ENCODE assay signal across 21 cellular contexts in genomic region chr10:7374795-7375194, GRCh38.
"Had no signal": no experiment of that assay in that cellular context is flagged by ENCODE, and none has a peak within 500 bp of the region (broad histone marks: within the 10 kb centered on the region; RNA-seq: fewer than 3 reads in every experiment).

No MANE protein-coding gene starts in this region.

- ATAC-seq: activated CD8-positive, alpha-beta T cell treated with anti-CD3 and anti-CD28 coated beads, Interleukin-2, amount 10 ng/mL, durations not matched to agents 7 days and 5 days; activated T-helper 17 cell treated with anti-CD3 and anti-CD28 coated beads, Interleukin-2, amount 50 U/mL, for 72 hours; stimulated activated naive B cell treated with anti-CD40 and anti-IgM and Interleukin-4, amounts not matched to agents 10 μg/mL and 1 μg/mL and 100 μg/mL, for 72 hours had no signal

- H3K27ac Mint-ChIP-seq: activated CD8-positive, alpha-beta T cell treated with anti-CD3 and anti-CD28 coated beads, Interleukin-2, amount 10 ng/mL, durations not matched to agents 7 days and 5 days; activated naive CD8-positive, alpha-beta T cell treated with anti-CD3 and anti-CD28 coated beads for 36 hours; activated T-cell treated with anti-CD3 and anti-CD28 coated beads, Interleukin-2, amount 50 U/mL, for 24 hours; activated T-helper 17 cell treated with anti-CD3 and anti-CD28 coated beads, Interleukin-2, amount 50 U/mL, for 72 hours; endodermal cell; stimulated activated naive B cell treated with anti-CD40 and anti-IgM and Interleukin-4, amounts not matched to agents 10 μg/mL and 1 μg/mL and 100 μg/mL, for 72 hours had no signal

- H3K27me3 Mint-ChIP-seq: activated naive CD8-positive, alpha-beta T cell treated with anti-CD3 and anti-CD28 coated beads for 36 hours; activated T-cell treated with anti-CD3 and anti-CD28 coated beads, Interleukin-2, amount 50 U/mL, for 24 hours; activated T-helper 17 cell treated with anti-CD3 and anti-CD28 coated beads, Interleukin-2, amount 50 U/mL, for 72 hours; stimulated activated naive B cell treated with anti-CD40 and anti-IgM and Interleukin-4, amounts not matched to agents 10 μg/mL and 1 μg/mL and 100 μg/mL, for 72 hours had no signal

- H3K4me1 ChIP-seq: colonic mucosa, sigmoid colon, testis, uterus had no signal

- H3K4me3 Mint-ChIP-seq: activated CD8-positive, alpha-beta T cell treated with anti-CD3 and anti-CD28 coated beads, Interleukin-2, amount 10 ng/mL, durations not matched to agents 7 days and 5 days; activated naive CD8-positive, alpha-beta T cell treated with anti-CD3 and anti-CD28 coated beads for 36 hours; activated T-cell treated with anti-CD3 and anti-CD28 coated beads, Interleukin-2, amount 50 U/mL, for 24 hours; activated T-helper 17 cell treated with anti-CD3 and anti-CD28 coated beads, Interleukin-2, amount 50 U/mL, for 72 hours; endodermal cell; neural crest cell; stimulated activated naive B cell treated with anti-CD40 and anti-IgM and Interleukin-4, amounts not matched to agents 10 μg/mL and 1 μg/mL and 100 μg/mL, for 72 hours had no signal

- DNase-seq: activated CD4-positive, alpha-beta T cell treated with anti-CD3 and anti-CD28 coated beads for 1 hour; activated CD4-positive, alpha-beta T cell treated with anti-CD3 and anti-CD28 coated beads, Interleukin-2, amount 50 U/mL, for 1 hour; activated CD8-positive, alpha-beta T cell treated with anti-CD3 and anti-CD28 coated beads, Interleukin-2, amount 10 ng/mL, durations not matched to agents 7 days and 5 days; activated naive CD4-positive, alpha-beta T cell treated with Interleukin-2 at 50 U/mL for 16 hours; activated naive CD8-positive, alpha-beta T cell treated with anti-CD3 and anti-CD28 coated beads for 36 hours; activated T-cell treated with anti-CD3 and anti-CD28 coated beads, Interleukin-2, amount 50 U/mL, for 24 hours; amniotic stem cell; colonic mucosa; dorsolateral prefrontal cortex; endodermal cell; left cardiac atrium; sigmoid colon; stimulated activated CD4-positive, alpha-beta T cell treated with anti-CD3 and anti-CD28 coated beads, Interleukin-2, amount 100 ng/mL, for 48 hours; stimulated activated CD8-positive, alpha-beta memory T cell treated with anti-CD3 and anti-CD28 coated beads, Interleukin-4, amount 100 ng/mL, for 48 hours; stimulated activated naive B cell treated with anti-CD40 and anti-IgM and Interleukin-4, amounts not matched to agents 10 μg/mL and 1 μg/mL and 100 μg/mL, for 72 hours; T-helper 1 cell; testis; trophoblast cell; uterus had no signal

- H3K27me3 ChIP-seq: colonic mucosa, dorsolateral prefrontal cortex, sigmoid colon, testis, uterus had no signal

- H3K36me3 ChIP-seq: colonic mucosa, uterus had no signal

- H3K4me3 ChIP-seq: colonic mucosa, dorsolateral prefrontal cortex, sigmoid colon, testis, uterus had no signal

- H3K4me1 Mint-ChIP-seq: endodermal cell had no signal

- H3K27ac ChIP-seq: colonic mucosa, sigmoid colon, testis, uterus had no signal

- H3K9me3 ChIP-seq: colonic mucosa, sigmoid colon, testis, uterus had no signal

- H3K9me3 Mint-ChIP-seq: activated T-cell treated with anti-CD3 and anti-CD28 coated beads, Interleukin-2, amount 50 U/mL, for 24 hours; activated T-helper 17 cell treated with anti-CD3 and anti-CD28 coated beads, Interleukin-2, amount 50 U/mL, for 72 hours; neural crest cell had no signal
